ENCODE assay signal across 22 cellular contexts in genomic region chr13:73684750-73685149, GRCh38.
"Had no signal": no experiment of that assay in that cellular context is flagged by ENCODE, and none has a peak within 500 bp of the region (broad histone marks: within the 10 kb centered on the region; RNA-seq: fewer than 3 reads in every experiment).

No MANE protein-coding gene starts in this region.

- H3K27me3 ChIP-seq: colonic mucosa, esophagus muscularis mucosa, gastroesophageal sphincter, neutrophil, spleen, uterus had no signal

- H3K27ac ChIP-seq: colonic mucosa, esophagus muscularis mucosa, gastroesophageal sphincter, left ventricle myocardium inferior, lower lobe of right lung, neutrophil, spleen, thoracic aorta, uterus had no signal

- ATAC-seq: gastroesophageal sphincter; left cardiac atrium; lower lobe of right lung; sciatic nerve; stimulated activated naive B cell treated with anti-CD40 and anti-IgM and Interleukin-4, amounts not matched to agents 10 μg/mL and 1 μg/mL and 100 μg/mL, for 72 hours; stimulated activated naive CD8-positive, alpha-beta T cell treated with anti-CD3 and anti-CD28 coated beads, Interleukin-15, amount 100 ng/mL, for 72 hours had no signal

- FAIRE-seq: kidney had no signal

- DNase-seq: colonic mucosa; dermis blood vessel endothelial cell; glutamatergic neuron; kidney; left cardiac atrium; left ventricle myocardium inferior; lower lobe of right lung; naive B cell; posterior cingulate gyrus; spleen; stimulated activated CD4-positive, alpha-beta T cell treated with anti-CD3 and anti-CD28 coated beads, Interleukin-15, amount 100 ng/mL, for 24 hours; stimulated activated CD4-positive, alpha-beta T cell treated with anti-CD3 and anti-CD28 coated beads, Interleukin-1b, Interleukin-23, amount 100 ng/mL, for 48 hours; stimulated activated CD4-positive, alpha-beta T cell treated with anti-CD3 and anti-CD28 coated beads, Interleukin-4, amount 100 ng/mL, for 4 hours; stimulated activated naive B cell treated with anti-CD40 and anti-IgM and Interleukin-4, amounts not matched to agents 10 μg/mL and 1 μg/mL and 100 μg/mL, for 72 hours; stimulated activated naive CD8-positive, alpha-beta T cell treated with anti-CD3 and anti-CD28 coated beads, Interleukin-15, amount 100 ng/mL, for 72 hours; trophoblast cell; uterus had no signal

- H3K9me3 ChIP-seq: colonic mucosa, esophagus muscularis mucosa, gastroesophageal sphincter, left ventricle myocardium inferior, lower lobe of right lung, neutrophil, spleen, thoracic aorta, uterus had no signal

- H3K4me3 ChIP-seq: colonic mucosa, esophagus muscularis mucosa, gastroesophageal sphincter, left ventricle myocardium inferior, lower lobe of right lung, spleen, thoracic aorta, uterus had no signal

- H3K4me1 ChIP-seq: colonic mucosa, esophagus muscularis mucosa, gastroesophageal sphincter, left ventricle myocardium inferior, lower lobe of right lung, spleen, uterus had no signal

- H3K36me3 ChIP-seq: colonic mucosa, esophagus muscularis mucosa, gastroesophageal sphincter, left ventricle myocardium inferior, lower lobe of right lung, neutrophil, thoracic aorta, uterus had no signal
